Comparison of ENCODE assay signal across 9 cellular contexts in genomic region chr4:185011408-185011807, GRCh38. TPM values are rescaled to one million over a fixed set of nuclear protein-coding genes. Genes with fewer than 3 reads are reported as not detected.
DNase-seq lines count a peak whose midpoint lies in the region; ATAC-seq and TF ChIP-seq lines count a peak whose summit lies in the region.
"Had no signal": no experiment of that assay in that cellular context is flagged by ENCODE, and none has a peak within 500 bp of the region (broad histone marks: within the 10 kb centered on the region; RNA-seq: fewer than 3 reads in every experiment).

No MANE protein-coding gene starts in this region.

- no peak overlapping the region for H3K27ac ChIP-seq in SJCRH30
- no peak overlapping the region for H3K27ac ChIP-seq in Peyer's patch
- H3K27ac ChIP-seq in coronary artery: no peak overlapping the region

- H3K27me3 ChIP-seq in SJCRH30: no peaks in the 10 kb centered on the region
- H3K27me3 ChIP-seq in Peyer's patch: peaks cover 0 to 10% of the 10 kb centered on the region in 2 donors

- no peaks in the 10 kb centered on the region for H3K36me3 ChIP-seq in SJCRH30
- no peaks in the 10 kb centered on the region for H3K36me3 ChIP-seq in Peyer's patch

- no peak for TF ChIP-seq POLR2A in Peyer's patch (IDR thresholded peaks at IDR 0.05)

- ATAC-seq in activated CD4-positive, CD25-positive, alpha-beta regulatory T cell treated with anti-CD3 and anti-CD28 coated beads, Interleukin-2, amount 50 U/mL, for 24 hours: no peak

- H3K9me3 ChIP-seq in SJCRH30 (replicated peaks) (no peaks in the 10 kb centered on the region), Peyer's patch (no peaks in the 10 kb centered on the region)

- no peak overlapping the region for H3K4me3 ChIP-seq in AG10803 (ENCODE audit: low read length)
- H3K4me3 ChIP-seq in GM12875 (ENCODE audit: low read depth, low read length): no peak overlapping the region
- no peak overlapping the region for H3K4me3 ChIP-seq in SJCRH30
- no peak overlapping the region for H3K4me3 ChIP-seq in Peyer's patch
- H3K4me3 ChIP-seq in coronary artery: no peak overlapping the region

- TF ChIP-seq CTCF in AG10803 (conservative IDR thresholded peaks at IDR 0.05; ENCODE audit: low read length): peak; percentile 34
- peak; percentile 68 for TF ChIP-seq CTCF in GM12875 (IDR thresholded peaks at IDR 0.05; ENCODE audit: borderline replicate concordance, insufficient read depth, low read depth, low read length)
- peak in 3 of 6 experiments; percentile 7 to 30 (median 12) for TF ChIP-seq CTCF in Peyer's patch (IDR thresholded peaks at IDR 0.05)
- no peak for TF ChIP-seq CTCF in coronary artery (IDR thresholded peaks at IDR 0.05)

- H3K4me1 ChIP-seq in SJCRH30: no peaks in the 10 kb centered on the region
- H3K4me1 ChIP-seq in Peyer's patch: no peaks in the 10 kb centered on the region

- no peak for DNase-seq in AG10803 (ENCODE audit: low read depth)
- DNase-seq in SJCRH30: peak; percentile 37 to 47
- DNase-seq in hepatic stellate cell (ENCODE audit: low spot score): peak; percentile 34
- DNase-seq in Peyer's patch: no peak
- no peak for DNase-seq in SIG-M5 (lab: John Stamatoyannopoulos, UW)
- no peak for DNase-seq in coronary artery (ENCODE audit: low spot score)

RNA-seq across cellular contexts. Expression of gene HELT, which starts 6.9 kb away (rescaled TPM):
- not detected in 2 replicates for total RNA-seq in SJCRH30 (2014; rRNA removed; shearing (Covaris generic))
- total RNA-seq in Peyer's patch: not detected
- total RNA-seq: myocyte had no signal

Comparison
In these comparisons a context has a peak if more than half of its experiments do, and no peak if none do; other contexts are left out.
1. DNase-seq: peak in SJCRH30 (2 of 2) and hepatic stellate cell (single experiment); none in AG10803 (single experiment), Peyer's patch (0 of 3), SIG-M5 (single experiment) and coronary artery (single experiment).